In the genomic region with DNA sequence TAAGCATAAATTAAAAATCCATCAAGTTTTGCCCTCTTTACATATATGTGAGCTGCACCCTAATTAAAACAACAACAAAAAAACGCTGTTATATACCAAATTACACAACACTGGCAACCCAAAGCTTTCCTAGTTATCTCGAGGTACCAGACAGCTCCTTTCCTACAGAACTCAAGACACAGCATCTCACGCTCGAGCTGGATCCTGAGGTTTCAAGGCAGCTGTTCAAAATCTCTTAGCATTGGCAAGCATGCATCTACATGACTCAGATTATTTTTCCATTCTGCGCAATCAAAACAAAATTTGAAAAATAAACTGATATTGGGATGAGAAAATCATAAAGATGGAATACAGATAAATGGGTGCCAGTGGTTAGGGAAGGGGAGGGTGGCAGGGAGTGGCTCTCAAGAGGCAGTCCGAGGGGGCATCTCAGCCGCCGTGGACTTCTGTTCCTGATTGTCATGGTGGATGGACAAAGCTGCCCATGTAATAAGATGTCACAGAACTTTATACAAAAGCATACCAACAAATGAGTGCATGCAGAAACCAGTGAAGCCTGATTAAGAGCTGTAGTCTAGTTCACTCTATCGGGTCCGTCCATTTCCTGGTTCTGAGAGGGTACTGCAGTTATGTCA, we compare ENCODE assay signal across 15 cellular contexts.
"Had no signal": no experiment of that assay in that cellular context is flagged by ENCODE, and none has a peak within 500 bp of the region (broad histone marks: within the 10 kb centered on the region; RNA-seq: fewer than 3 reads in every experiment).

No MANE protein-coding gene starts in this region.

- H3K27ac ChIP-seq: suprapubic skin had no signal

- ATAC-seq: activated CD4-positive, CD25-positive, alpha-beta regulatory T cell treated with anti-CD3 and anti-CD28 coated beads, Interleukin-2, amount 50 U/mL, for 24 hours; stimulated activated naive CD8-positive, alpha-beta T cell treated with anti-CD3 and anti-CD28 coated beads, Interleukin-15, Interleukin-2, amounts not matched to agents 100 U/mL and 50 U/mL, for 24 hours had no signal

- H3K36me3 ChIP-seq: esophagus squamous epithelium, suprapubic skin had no signal

- DNase-seq: activated CD4-positive, alpha-beta T cell treated with anti-CD3 and anti-CD28 coated beads, Interleukin-2, amount 50 U/mL, for 1 hour; activated naive CD4-positive, alpha-beta T cell treated with anti-CD3 and anti-CD28 coated beads, Interleukin-2, amount 50 U/mL, for 16 hours; activated T-cell treated with anti-CD3 and anti-CD28 coated beads, Interleukin-2, amount 50 U/mL, for 1 hour; caudate nucleus; effector CD4-positive, alpha-beta T cell; esophagus squamous epithelium; foreskin melanocyte; naive B cell; retina; stimulated activated CD4-positive, alpha-beta T cell treated with anti-CD3 and anti-CD28 coated beads, Interleukin-4, amount 100 ng/mL, for 24 hours; stimulated activated CD8-positive, alpha-beta memory T cell treated with anti-CD3 and anti-CD28 coated beads, Interleukin-4, amount 100 ng/mL, for 48 hours; stimulated activated naive CD8-positive, alpha-beta T cell treated with anti-CD3 and anti-CD28 coated beads, Interleukin-15, Interleukin-2, amounts not matched to agents 100 U/mL and 50 U/mL, for 24 hours; trophoblast cell had no signal

- H3K9me3 ChIP-seq: esophagus squamous epithelium, suprapubic skin had no signal

- H3K27me3 ChIP-seq: esophagus squamous epithelium, suprapubic skin had no signal

- H3K4me3 ChIP-seq: esophagus squamous epithelium, suprapubic skin had no signal
